18 cellular contexts compared by ENCODE assay signal in the genomic region with DNA sequence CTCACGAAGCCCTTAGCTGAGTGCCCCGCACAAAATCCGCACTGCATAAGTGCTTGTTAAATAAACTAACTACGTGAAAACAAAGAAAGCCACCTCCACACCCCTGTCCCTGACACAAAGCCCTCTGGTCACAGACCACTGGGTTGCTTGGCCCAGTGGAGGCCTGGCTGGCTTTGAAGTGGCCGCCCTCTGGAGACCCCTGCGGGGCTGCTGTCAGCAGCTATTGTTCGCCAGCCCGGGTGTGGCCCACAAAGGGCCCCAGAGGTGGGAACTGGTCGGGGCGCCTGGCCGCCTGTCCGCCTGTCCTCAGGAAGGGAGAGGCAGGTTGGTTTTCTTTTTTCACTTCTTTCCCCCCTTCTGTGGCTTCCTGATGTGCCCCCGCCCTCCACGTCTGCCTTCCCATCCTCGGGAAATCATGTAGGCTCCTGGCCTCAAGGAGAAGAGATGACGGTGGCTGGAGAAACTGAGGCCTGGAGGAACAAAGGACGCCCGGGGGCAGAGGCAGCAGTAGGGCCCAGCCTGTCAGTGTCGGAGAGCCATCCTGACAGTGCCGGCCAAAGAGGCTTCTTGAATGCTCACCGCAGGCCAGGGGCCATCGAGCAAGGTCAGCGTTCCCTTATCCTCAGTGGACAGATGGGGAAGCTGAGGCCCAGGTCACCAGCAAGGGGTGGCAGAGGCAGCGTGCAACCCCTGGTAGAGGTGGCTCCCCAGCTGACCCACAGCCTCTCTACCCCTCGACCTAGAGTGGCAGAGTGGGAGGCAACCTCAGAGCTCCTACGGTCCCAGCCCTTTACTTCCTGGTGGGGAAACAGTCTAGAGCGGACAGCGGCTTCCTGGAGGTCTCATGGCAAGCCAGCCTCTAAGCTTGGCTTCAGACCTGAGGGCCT.
A peak's percentile ranks its signal among the peaks of the same experiment; 100 is the strongest.
DNase-seq lines count a peak whose midpoint lies in the region; ATAC-seq and TF ChIP-seq lines count a peak whose summit lies in the region.
"Had no signal": no experiment of that assay in that cellular context is flagged by ENCODE, and none has a peak within 500 bp of the region (broad histone marks: within the 10 kb centered on the region; RNA-seq: fewer than 3 reads in every experiment).

No MANE protein-coding gene starts in this region.

- H3K27ac Mint-ChIP-seq in GM23338 (no peak overlapping the region; the same call in 1 of the 2 replicates), nephron progenitor cell (no peak overlapping the region)
- peak overlapping the region; percentile 44 for H3K27ac Mint-ChIP-seq in activated T-helper 1 cell treated with anti-CD3 and anti-CD28 coated beads, Interleukin-12 subunit alpha, Interleukin-12 subunit beta, Interleukin-2, Interleukin-4 antibody, amounts not matched to agents 30 ng/mL and 10 ng/mL and 1 ng/mL, durations not matched to agents 14 hours and 24 hours and 36 hours
- H3K27ac Mint-ChIP-seq: T-helper 1 cell treated with Interleukin-12 subunit alpha and Interleukin-12 subunit beta and Interleukin-4 antibody, amounts not matched to agents 30 μg/mL and 1 μg/mL, for 36 hours had no signal

- TF ChIP-seq CTCF in GM23338 (conservative IDR thresholded peaks at IDR 0.05; ENCODE audit: low read depth in 2 of 2) (no peak), nephron progenitor cell (IDR thresholded peaks at IDR 0.05) (no peak)

- no peak overlapping the region for H3K4me3 Mint-ChIP-seq in GM23338
- H3K4me3 Mint-ChIP-seq in activated T-helper 1 cell treated with anti-CD3 and anti-CD28 coated beads, Interleukin-12 subunit alpha, Interleukin-12 subunit beta, Interleukin-2, Interleukin-4 antibody, amounts not matched to agents 30 ng/mL and 10 ng/mL and 1 ng/mL, durations not matched to agents 14 hours and 24 hours and 36 hours = no peak overlapping the region
- H3K4me3 Mint-ChIP-seq in nephron progenitor cell = no peak overlapping the region
- H3K4me3 Mint-ChIP-seq: IgD-negative memory B cell; T-helper 1 cell treated with Interleukin-12 subunit alpha and Interleukin-12 subunit beta and Interleukin-4 antibody, amounts not matched to agents 30 μg/mL and 1 μg/mL, for 36 hours had no signal

- H3K27me3 ChIP-seq in BLaER1 treated with 17β-estradiol and CSF1 and Interleukin-3, amounts not matched to agents 10 nM and 100 nM = no peaks in the 10 kb centered on the region
- no peaks in the 10 kb centered on the region for H3K27me3 ChIP-seq in GM23338 (ENCODE audit: insufficient read depth)
- H3K27me3 ChIP-seq: adrenal gland, BE2C, ovary, transverse colon had no signal

- H3K27me3 Mint-ChIP-seq in GM23338 (ENCODE audit: insufficient read depth, low read depth, poor library complexity) (peaks cover 10% of the 10 kb centered on the region), nephron progenitor cell (ENCODE audit: low read depth, poor library complexity) (peaks cover 3% of the 10 kb centered on the region)
- H3K27me3 Mint-ChIP-seq in activated T-helper 1 cell treated with anti-CD3 and anti-CD28 coated beads, Interleukin-12 subunit alpha, Interleukin-12 subunit beta, Interleukin-2, Interleukin-4 antibody, amounts not matched to agents 30 ng/mL and 10 ng/mL and 1 ng/mL, durations not matched to agents 14 hours and 24 hours and 36 hours (ENCODE audit: insufficient read depth) = no peaks in the 10 kb centered on the region
- H3K27me3 Mint-ChIP-seq: IgD-negative memory B cell had no signal

- peak overlapping the region in 7 of 11 experiments; percentile 23 to 63 (median 53); a peak in 12 of 22 replicates for H3K4me2 ChIP-seq in BLaER1 treated with 17β-estradiol and CSF1 and Interleukin-3, amounts not matched to agents 10 nM and 100 nM
- no peak overlapping the region for H3K4me2 ChIP-seq in GM23338

- H3K4me3 ChIP-seq in BLaER1 treated with 17β-estradiol and CSF1 and Interleukin-3, amounts not matched to agents 10 nM and 100 nM = no peak overlapping the region
- no peak overlapping the region for H3K4me3 ChIP-seq in GM23338
- H3K4me3 ChIP-seq: adrenal gland, mucosa of descending colon, ovary, transverse colon had no signal

- H4K20me1 ChIP-seq in BLaER1 treated with 17β-estradiol and CSF1 and Interleukin-3, amounts not matched to agents 10 nM and 100 nM = peaks cover 0 to 100% (median 76%) of the 10 kb centered on the region in 11 experiments; a peak in 20 of 22 replicates
- peaks cover 7% of the 10 kb centered on the region for H4K20me1 ChIP-seq in GM23338 (replicated peaks; ENCODE audit: insufficient read depth)

- 0 out of 2 replicates have a peak, but pooled peaks cover 12% of the 10 kb centered on the region for H3F3A ChIP-seq in GM23338 (replicated peaks; ENCODE audit: low read depth)

- H3K9me3 Mint-ChIP-seq in GM23338 (no peaks in the 10 kb centered on the region), nephron progenitor cell (no peaks in the 10 kb centered on the region)
- H3K9me3 Mint-ChIP-seq in activated T-helper 1 cell treated with anti-CD3 and anti-CD28 coated beads, Interleukin-12 subunit alpha, Interleukin-12 subunit beta, Interleukin-2, Interleukin-4 antibody, amounts not matched to agents 30 ng/mL and 10 ng/mL and 1 ng/mL, durations not matched to agents 14 hours and 24 hours and 36 hours = no peaks in the 10 kb centered on the region
- H3K9me3 Mint-ChIP-seq: IgD-negative memory B cell; T-helper 1 cell treated with Interleukin-12 subunit alpha and Interleukin-12 subunit beta and Interleukin-4 antibody, amounts not matched to agents 30 μg/mL and 1 μg/mL, for 36 hours had no signal

- H3K36me3 Mint-ChIP-seq in GM23338 (ENCODE audit: low read depth) (peaks cover 57% of the 10 kb centered on the region), nephron progenitor cell (ENCODE audit: low read depth) (peaks cover 48% of the 10 kb centered on the region)
- peaks cover 18% of the 10 kb centered on the region for H3K36me3 Mint-ChIP-seq in activated T-helper 1 cell treated with anti-CD3 and anti-CD28 coated beads, Interleukin-12 subunit alpha, Interleukin-12 subunit beta, Interleukin-2, Interleukin-4 antibody, amounts not matched to agents 30 ng/mL and 10 ng/mL and 1 ng/mL, durations not matched to agents 14 hours and 24 hours and 36 hours (ENCODE audit: low read depth)

- H3K79me2 ChIP-seq in GM23338 (replicated peaks; ENCODE audit: insufficient read depth) = no peaks in the 10 kb centered on the region

- H3K4me1 Mint-ChIP-seq in GM23338 (peaks cover 10% of the 10 kb centered on the region), nephron progenitor cell (peaks cover 32% of the 10 kb centered on the region)
- H3K4me1 Mint-ChIP-seq in activated T-helper 1 cell treated with anti-CD3 and anti-CD28 coated beads, Interleukin-12 subunit alpha, Interleukin-12 subunit beta, Interleukin-2, Interleukin-4 antibody, amounts not matched to agents 30 ng/mL and 10 ng/mL and 1 ng/mL, durations not matched to agents 14 hours and 24 hours and 36 hours (ENCODE audit: low read depth) = peaks cover 28% of the 10 kb centered on the region

- intact Hi-C loops in activated T-helper 1 cell treated with anti-CD3 and anti-CD28 coated beads, Interleukin-12 subunit alpha, Interleukin-12 subunit beta, Interleukin-2, Interleukin-4 antibody, amounts not matched to agents 30 ng/mL and 10 ng/mL and 1 ng/mL, durations not matched to agents 14 hours and 24 hours and 36 hours (cut with micrococcal nuclease) = no loop called here

- no peaks in the 10 kb centered on the region for H3K9me2 ChIP-seq in GM23338 (ENCODE audit: insufficient read depth)

- peaks cover 61 to 100% (median 93%) of the 10 kb centered on the region in 11 experiments for H3K36me3 ChIP-seq in BLaER1 treated with 17β-estradiol and CSF1 and Interleukin-3, amounts not matched to agents 10 nM and 100 nM
- H3K36me3 ChIP-seq in GM23338 (ENCODE audit: insufficient read depth) = peaks cover 13% of the 10 kb centered on the region
- H3K36me3 ChIP-seq: ovary, transverse colon had no signal

- peak overlapping the region in 3 of 11 experiments; percentile 16 to 44 (median 24); a peak in 3 of 22 replicates for H3K9ac ChIP-seq in BLaER1 treated with 17β-estradiol and CSF1 and Interleukin-3, amounts not matched to agents 10 nM and 100 nM

- H3K27ac ChIP-seq in BLaER1 treated with 17β-estradiol and CSF1 and Interleukin-3, amounts not matched to agents 10 nM and 100 nM = no peak overlapping the region
- H3K27ac ChIP-seq in GM23338 (ENCODE audit: low read depth) = no peak overlapping the region
- H3K27ac ChIP-seq: adrenal gland, transverse colon had no signal

- no peak overlapping the region for H2AFZ ChIP-seq in GM23338

- ATAC-seq in GM23338 (peak; percentile 66), GM19455 (IDR thresholded peaks at IDR 0.05; ENCODE audit: unreplicated experiment) (no peak), HG03378 (IDR thresholded peaks at IDR 0.05; ENCODE audit: unreplicated experiment) (no peak)
- ATAC-seq: mucosa of descending colon had no signal

- peaks cover 12 to 32% (median 26%) of the 10 kb centered on the region in 10 experiments; a peak in 19 of 20 replicates for H3K4me1 ChIP-seq in BLaER1 treated with 17β-estradiol and CSF1 and Interleukin-3, amounts not matched to agents 10 nM and 100 nM
- no peaks in the 10 kb centered on the region for H3K4me1 ChIP-seq in GM23338 (ENCODE audit: insufficient read depth)

- H3K9me3 ChIP-seq in BLaER1 treated with 17β-estradiol and CSF1 and Interleukin-3, amounts not matched to agents 10 nM and 100 nM (replicated peaks in 1 of 11) = no peaks in the 10 kb centered on the region
- H3K9me3 ChIP-seq: adrenal gland, BE2C, mucosa of descending colon, ovary, transverse colon had no signal

- peak; percentile 37 for DNase-seq in GM23338 (ENCODE audit: low spot score)
- DNase-seq in activated T-helper 1 cell treated with anti-CD3 and anti-CD28 coated beads, Interleukin-12 subunit alpha, Interleukin-12 subunit beta, Interleukin-2, Interleukin-4 antibody, amounts not matched to agents 30 ng/mL and 10 ng/mL and 1 ng/mL, durations not matched to agents 14 hours and 24 hours and 36 hours (ENCODE audit: low spot score) = no peak
- peak; percentile 59 for DNase-seq in nephron progenitor cell
- no peak for DNase-seq in UCSD-AML1 (lab: John Stamatoyannopoulos, UW; ENCODE audit: unreplicated experiment)
- DNase-seq: adrenal gland; BE2C; central memory CD4-positive, alpha-beta T cell; DMS 273 treated with DMSO at 0.1 percent for 48 hours; effector CD8-positive, alpha-beta T cell; mucosa of descending colon; ovary; SHP77 treated with DMSO at 0.1 percent for 48 hours; transverse colon had no signal

TF ChIP-seq in GM23338, 12 proteins besides CTCF, POLR2A, EP300 and RAD21 (continues in another document):
- no peak for TF ChIP-seq ZNF114 (CRISPR knock-in tag; IDR thresholded peaks at IDR 0.05)
- no peak for TF ChIP-seq STAT1 (IDR thresholded peaks at IDR 0.05; ENCODE audit: unreplicated experiment)
- TF ChIP-seq ETS1 (IDR thresholded peaks at IDR 0.05) = no peak
- no peak for TF ChIP-seq ZNF331 (CRISPR knock-in tag; IDR thresholded peaks at IDR 0.05; ENCODE audit: low read depth)

Comparison
In these comparisons a context has a peak if more than half of its experiments do, and no peak if none do; other contexts are left out.
1. DNase-seq: peak in GM23338 (single experiment) and nephron progenitor cell (single experiment); none in activated T-helper 1 cell treated with anti-CD3 and anti-CD28 coated beads, Interleukin-12 subunit alpha, Interleukin-12 subunit beta, Interleukin-2, Interleukin-4 antibody, amounts not matched to agents 30 ng/mL and 10 ng/mL and 1 ng/mL, durations not matched to agents 14 hours and 24 hours and 36 hours (single experiment) and UCSD-AML1 (single experiment).